Comparison of ENCODE assay signal across 8 cellular contexts in genomic region chr1:151048645-151049032, GRCh38. TPM values are rescaled to one million over a fixed set of nuclear protein-coding genes. Genes with fewer than 3 reads are reported as not detected.
A peak's percentile ranks its signal among the peaks of the same experiment; 100 is the strongest.
DNase-seq lines count a peak whose midpoint lies in the region; ATAC-seq and TF ChIP-seq lines count a peak whose summit lies in the region.

No MANE protein-coding gene starts in this region.

- no peaks in the 10 kb centered on the region for H3K27me3 ChIP-seq in H7 (ENCODE audit: control insufficient read depth, insufficient read depth, low read length)
- H3K27me3 ChIP-seq in gastroesophageal sphincter: no peaks in the 10 kb centered on the region
- H3K27me3 ChIP-seq in skeletal muscle satellite cell (ENCODE audit: control insufficient read depth, insufficient read depth, low read length): no peaks in the 10 kb centered on the region

- ATAC-seq in gastroesophageal sphincter: no peak
- no peak for ATAC-seq in GM19467 (IDR thresholded peaks at IDR 0.05; ENCODE audit: unreplicated experiment)

- H3K9me3 ChIP-seq in gastroesophageal sphincter (no peaks in the 10 kb centered on the region), skeletal muscle satellite cell (replicated peaks; ENCODE audit: low read length) (no peaks in the 10 kb centered on the region)

- DNase-seq in H7: peak; percentile 91
- peak; percentile 20 for DNase-seq in UCSD-AML1 (lab: John Stamatoyannopoulos, UW; ENCODE audit: unreplicated experiment)
- no peak for DNase-seq in NCI-H2196 treated with DMSO at 0.1 percent for 48 hours (lab: John Stamatoyannopoulos, UW; ENCODE audit: unreplicated experiment)
- DNase-seq in iPS-NIHi11 (ENCODE audit: low spot score): no peak
- DNase-seq in NCI-H345 treated with DMSO at 0.1 percent for 48 hours (lab: John Stamatoyannopoulos, UW; ENCODE audit: unreplicated experiment): no peak

- H3K4me1 ChIP-seq in gastroesophageal sphincter (peaks cover 0 to 35% (median 4%) of the 10 kb centered on the region in 3 donors), skeletal muscle satellite cell (ENCODE audit: control insufficient read depth, insufficient read depth, low read length) (peaks cover 16% of the 10 kb centered on the region)

- H3K9ac ChIP-seq in skeletal muscle satellite cell (ENCODE audit: low read depth, low read length): peak overlapping the region; percentile 88

- H3K4me3 ChIP-seq in H7 (ENCODE audit: insufficient read depth, low read depth, low read length): peak overlapping the region; percentile 64
- H3K4me3 ChIP-seq in gastroesophageal sphincter: peak overlapping the region; percentile 50 to 63
- H3K4me3 ChIP-seq in skeletal muscle satellite cell (ENCODE audit: low read length): peak overlapping the region; percentile 84

- H3K4me2 ChIP-seq in skeletal muscle satellite cell (ENCODE audit: low read length): peak overlapping the region; percentile 100

- TF ChIP-seq EP300 in gastroesophageal sphincter (IDR thresholded peaks at IDR 0.05): no peak

- TF ChIP-seq CTCF in gastroesophageal sphincter (IDR thresholded peaks at IDR 0.05): peak in 1 of 4 experiments; percentile 54

- H3K27ac ChIP-seq in gastroesophageal sphincter: peak overlapping the region in 3 of 4 donors; percentile 87 to 97 (median 95)

- 6 to 8% methylated on average over 1 to 2 of the region's 3 CpGs for WGBS in gastroesophageal sphincter (ENCODE audit: low coverage in 1 of 2), 2 donors

- peaks cover 12% of the 10 kb centered on the region for H3K36me3 ChIP-seq in H7 (replicated peaks; ENCODE audit: control insufficient read depth, insufficient read depth, low read length)
- peaks cover 0 to 32% of the 10 kb centered on the region in 2 donors for H3K36me3 ChIP-seq in gastroesophageal sphincter
- peaks cover 31% of the 10 kb centered on the region for H3K36me3 ChIP-seq in skeletal muscle satellite cell (ENCODE audit: insufficient read depth, low read length)

- no peak for TF ChIP-seq POLR2A in gastroesophageal sphincter (IDR thresholded peaks at IDR 0.05)

RNA-seq across cellular contexts. Expression of gene C1orf56, which starts 1.1 kb away (rescaled TPM):
- total RNA-seq in H7 (2014; rRNA removed; shearing (Covaris generic)): 4.7 and 5.9 TPM in 2 replicates
- total RNA-seq in gastroesophageal sphincter: 1 to 10 TPM; 3.7 to 9.8 (median 7.0) TPM
- total RNA-seq in skeletal muscle satellite cell (2012; rRNA removed): 1.0 and 2.4 TPM in 2 replicates

RNA-seq across cellular contexts. Expression of gene CDC42SE1, which starts 10.8 kb away (rescaled TPM):
- total RNA-seq in H7 (2014; rRNA removed; shearing (Covaris generic)): 72.1 and 78.6 TPM in 2 replicates
- total RNA-seq in gastroesophageal sphincter: 10 to 100 TPM; 51.2 to 56.0 (median 54.4) TPM
- total RNA-seq in skeletal muscle satellite cell (2012; rRNA removed): 37.8 and 39.0 TPM in 2 replicates

RNA-seq across cellular contexts. Expression of gene MLLT11, which starts 11.6 kb away (rescaled TPM):
- 37.2 and 45.9 TPM in 2 replicates for total RNA-seq in H7 (2014; rRNA removed; shearing (Covaris generic))
- 1 to 10 TPM in 2 of 4 donors, under 1 TPM in 2; 0.16 to 1.8 (median 1.1) TPM for total RNA-seq in gastroesophageal sphincter
- total RNA-seq in skeletal muscle satellite cell (2012; rRNA removed): 2.5 and 4.8 TPM in 2 replicates

RNA-seq across cellular contexts. Expression of gene BNIPL, which starts 12.3 kb away (rescaled TPM):
- 0.48 and 0.96 TPM in 2 replicates for total RNA-seq in H7 (2014; rRNA removed; shearing (Covaris generic))
- total RNA-seq in gastroesophageal sphincter: 1 to 10 TPM in 1 of 4 donors, under 1 TPM in 3; 0.13 to 6.1 (median 0.70) TPM
- under 0.01 and 0.25 TPM in 2 replicates for total RNA-seq in skeletal muscle satellite cell (2012; rRNA removed)

RNA-seq across cellular contexts. Expression of gene GABPB2, which starts 21.9 kb away (rescaled TPM):
- 4.0 and 5.8 TPM in 2 replicates for total RNA-seq in H7 (2014; rRNA removed; shearing (Covaris generic))
- total RNA-seq in gastroesophageal sphincter: 10 to 100 TPM; 20.6 to 28.5 (median 21.6) TPM
- total RNA-seq in skeletal muscle satellite cell (2012; rRNA removed): 7.4 and 8.1 TPM in 2 replicates

Comparison
In these comparisons a context has a peak if more than half of its experiments do, and no peak if none do; other contexts are left out.
1. DNase-seq: peak in H7 (single experiment) and UCSD-AML1 (single experiment); none in NCI-H2196 treated with DMSO at 0.1 percent for 48 hours (single experiment), iPS-NIHi11 (single experiment) and NCI-H345 treated with DMSO at 0.1 percent for 48 hours (single experiment).
2. RNA of gene MLLT11, which starts 11.6 kb away (total RNA-seq): 37.2 to 45.9 TPM in H7; 0.16 to 1.8 TPM in gastroesophageal sphincter; every median in the first group is over 10 times any median in the second.
3. Peak in every context shown above with its lines, with median percentiles within 50 percentile points of each other: H3K4me3 ChIP-seq.